9 cellular contexts compared by ENCODE assay signal in the genomic region with DNA sequence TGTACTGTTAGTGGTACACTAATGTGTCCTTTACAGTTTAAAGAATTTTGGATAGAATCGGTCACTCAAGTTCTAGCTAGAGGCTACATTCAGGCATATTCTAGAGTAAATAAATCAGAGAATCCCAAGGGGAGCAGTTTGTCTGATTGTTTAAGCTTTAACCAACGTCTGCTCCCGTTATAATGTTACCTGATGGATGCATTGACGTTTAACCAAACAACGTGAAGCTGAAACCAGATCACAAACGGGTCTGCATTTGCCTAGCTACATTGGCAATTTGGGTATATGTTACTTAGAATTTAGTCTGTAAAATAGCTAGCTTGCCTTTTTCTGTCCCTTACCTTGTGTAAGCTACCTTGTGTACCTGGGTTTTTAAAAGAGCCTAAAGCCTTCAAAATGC. TPM values are rescaled to one million over a fixed set of nuclear protein-coding genes. Genes with fewer than 3 reads are reported as not detected.
DNase-seq lines count a peak whose midpoint lies in the region; TF ChIP-seq lines count a peak whose summit lies in the region.
"Had no signal": no experiment of that assay in that cellular context is flagged by ENCODE, and none has a peak within 500 bp of the region (broad histone marks: within the 10 kb centered on the region; RNA-seq: fewer than 3 reads in every experiment).

No MANE protein-coding gene starts in this region.

- H3K4me3 ChIP-seq in fibroblast of pulmonary artery (replicated peaks; ENCODE audit: low read depth, low read length) (peak overlapping the region; percentile 88), spleen (peak overlapping the region; percentile 74 to 98 (median 90))
- H3K4me3 ChIP-seq: lung had no signal

- H3K27ac ChIP-seq in spleen, result peak overlapping the region; percentile 92 to 98 (median 97)

- intact Hi-C loops in spleen (cut with DNase I; ENCODE audit: low total_unique reads), result loop anchor here (10.0 kb wide), 1 partner anchor 79 kb away; a partner anchor contains a TSS

- H3K4me1 ChIP-seq in spleen, result peaks cover 4 to 57% (median 32%) of the 10 kb centered on the region in 6 donors

- H3K36me3 ChIP-seq in spleen, result no peaks in the 10 kb centered on the region

- H3K27me3 ChIP-seq in spleen (replicated peaks in 1 of 7), result no peaks in the 10 kb centered on the region

- no peak for TF ChIP-seq POLR2A in spleen (IDR thresholded peaks at IDR 0.05)

- DNase-seq in NCI-H2171 treated with DMSO at 0.1 percent for 48 hours (lab: John Stamatoyannopoulos, UW) (peak; percentile 21), NCI-H2171 (lab: John Stamatoyannopoulos, UW) (no peak), RPMI8226 (peak; percentile 6), fibroblast of pulmonary artery (ENCODE audit: low read depth) (no peak), spleen (no peak), cerebellum (ENCODE audit: low spot score) (no peak), NK-92 (lab: John Stamatoyannopoulos, UW; ENCODE audit: unreplicated experiment) (no peak), NCI-H2196 treated with DMSO at 0.1 percent for 48 hours (lab: John Stamatoyannopoulos, UW; ENCODE audit: unreplicated experiment) (no peak)

- WGBS in spleen, 5 donors, result 22 to 47% (median 34%) methylated on average over 6 of the region's 6 CpGs

- H3K9me3 ChIP-seq in spleen, result peaks cover 0 to 29% (median 22%) of the 10 kb centered on the region in 8 donors

- TF ChIP-seq CTCF in fibroblast of pulmonary artery (IDR thresholded peaks at IDR 0.05; ENCODE audit: low read length, missing control alignments), result no peak
- TF ChIP-seq CTCF in spleen (IDR thresholded peaks at IDR 0.05 in 8 of 11, conservative IDR thresholded peaks at IDR 0.05 in 3 of 11), result no peak

RNA-seq across cellular contexts. Expression of a gene that starts 1.6 kb away (rescaled TPM):
- 10 to 100 TPM; 12.8 to 19.6 (median 17.4) TPM for total RNA-seq in spleen
- 10 to 100 TPM in 1 of 3 donors, 1 to 10 TPM in 2; 6.1 to 13.3 (median 10.0) TPM for polyA plus RNA-seq in spleen
- 6.8 TPM for total RNA-seq in cerebellum

Comparison
In these comparisons a context has a peak if more than half of its experiments do, and no peak if none do; other contexts are left out.
1. DNase-seq: peak in NCI-H2171 treated with DMSO at 0.1 percent for 48 hours (single experiment) and RPMI8226 (single experiment); none in NCI-H2171 (single experiment), fibroblast of pulmonary artery (single experiment), spleen (single experiment), cerebellum (single experiment), NK-92 (single experiment) and NCI-H2196 treated with DMSO at 0.1 percent for 48 hours (single experiment).